11 cellular contexts compared by ENCODE assay signal in genomic region chr7:96219382-96220130, GRCh38.
DNase-seq lines count a peak whose midpoint lies in the region; ATAC-seq lines count a peak whose summit lies in the region.
"Had no signal": no experiment of that assay in that cellular context is flagged by ENCODE, and none has a peak within 500 bp of the region (broad histone marks: within the 10 kb centered on the region; RNA-seq: fewer than 3 reads in every experiment).

No MANE protein-coding gene starts in this region.

- H4K8ac ChIP-seq in trophoblast cell (ENCODE audit: low read depth, low read length), result no peak overlapping the region

- no peak overlapping the region for H2BK120ac ChIP-seq in trophoblast cell (ENCODE audit: insufficient read depth, low read length, poor library complexity)

- H3K27ac Mint-ChIP-seq in activated CD8-positive, alpha-beta memory T cell treated with anti-CD3 and anti-CD28 coated beads, Interleukin-2, amount 10 ng/mL, durations not matched to agents 7 days and 5 days, result no peak overlapping the region

- H3K9ac ChIP-seq in trophoblast cell (ENCODE audit: low read length), result no peak overlapping the region

- H3K79me1 ChIP-seq in trophoblast cell (ENCODE audit: low read length), result no peaks in the 10 kb centered on the region

- H3K4ac ChIP-seq in trophoblast cell (ENCODE audit: low read depth, low read length), result no peak overlapping the region

- no peak overlapping the region for H3K14ac ChIP-seq in trophoblast cell (ENCODE audit: low read length)

- no peak overlapping the region for H3K27ac ChIP-seq in trophoblast cell (ENCODE audit: low read depth, low read length)
- H3K27ac ChIP-seq: upper lobe of left lung had no signal

- WGBS in trophoblast cell (ENCODE audit: extremely low coverage, insufficient coverage, insufficient read length), result no CpG with 5 or more reads among the region's 1 CpG

- ATAC-seq in HG03520 (IDR thresholded peaks at IDR 0.05; ENCODE audit: unreplicated experiment), result no peak
- ATAC-seq in activated CD8-positive, alpha-beta memory T cell treated with anti-CD3 and anti-CD28 coated beads, Interleukin-2, amount 10 ng/mL, durations not matched to agents 7 days and 5 days, result no peak

- H2BK5ac ChIP-seq in trophoblast cell (ENCODE audit: low read depth, low read length, poor library complexity), result no peak overlapping the region

- no peaks in the 10 kb centered on the region for H3K79me2 ChIP-seq in trophoblast cell (ENCODE audit: control insufficient read depth, insufficient read depth, low read length, poor library complexity)

- DNase-seq in GM04503 (ENCODE audit: low read depth) (peak; percentile 74), RPMI7951 (ENCODE audit: low read depth) (peak; percentile 78), fibroblast of gingiva (ENCODE audit: low read depth) (peak; percentile 47), trophoblast cell (peak; percentile 77 to 94), SHP77 treated with DMSO at 0.1 percent for 48 hours (lab: John Stamatoyannopoulos, UW) (no peak), hepatic stellate cell (ENCODE audit: low spot score) (no peak)
- no peak for DNase-seq in activated CD8-positive, alpha-beta memory T cell treated with anti-CD3 and anti-CD28 coated beads, Interleukin-2, amount 10 ng/mL, durations not matched to agents 7 days and 5 days
- DNase-seq: DMS153, upper lobe of left lung had no signal

- no peak overlapping the region for H2BK12ac ChIP-seq in trophoblast cell (ENCODE audit: low read length)

- H4K91ac ChIP-seq in trophoblast cell (ENCODE audit: low read depth, low read length), result no peak overlapping the region

- no peak overlapping the region for H3K23ac ChIP-seq in trophoblast cell (ENCODE audit: low read length)

- H3K9me3 ChIP-seq in trophoblast cell (ENCODE audit: insufficient read depth, low read depth, low read length), result no peaks in the 10 kb centered on the region
- H3K9me3 ChIP-seq: upper lobe of left lung had no signal

- H3K18ac ChIP-seq in trophoblast cell (ENCODE audit: low read length), result no peak overlapping the region

- no peaks in the 10 kb centered on the region for H3K4me1 Mint-ChIP-seq in activated CD8-positive, alpha-beta memory T cell treated with anti-CD3 and anti-CD28 coated beads, Interleukin-2, amount 10 ng/mL, durations not matched to agents 7 days and 5 days
- H3K4me1 Mint-ChIP-seq: central memory CD8-positive, alpha-beta T cell had no signal

- no peak overlapping the region for H3K4me3 Mint-ChIP-seq in activated CD8-positive, alpha-beta memory T cell treated with anti-CD3 and anti-CD28 coated beads, Interleukin-2, amount 10 ng/mL, durations not matched to agents 7 days and 5 days
- H3K4me3 Mint-ChIP-seq: central memory CD8-positive, alpha-beta T cell had no signal

- no peaks in the 10 kb centered on the region for H3K27me3 Mint-ChIP-seq in activated CD8-positive, alpha-beta memory T cell treated with anti-CD3 and anti-CD28 coated beads, Interleukin-2, amount 10 ng/mL, durations not matched to agents 7 days and 5 days
- H3K27me3 Mint-ChIP-seq: central memory CD8-positive, alpha-beta T cell had no signal

- no peak overlapping the region for H2AFZ ChIP-seq in trophoblast cell (ENCODE audit: insufficient read depth, low read length, poor library complexity)

- no peak overlapping the region for H3K4me2 ChIP-seq in trophoblast cell (ENCODE audit: low read length)

- H3K36me3 ChIP-seq in trophoblast cell (ENCODE audit: control insufficient read depth in 1 of 2, insufficient read depth in 2 of 2, low read length in 2 of 2), result no peaks in the 10 kb centered on the region
- H3K36me3 ChIP-seq: upper lobe of left lung had no signal

- H3K4me3 ChIP-seq in trophoblast cell (ENCODE audit: low read depth, low read length), result no peak overlapping the region
- H3K4me3 ChIP-seq: upper lobe of left lung had no signal

- no peaks in the 10 kb centered on the region for H3K36me3 Mint-ChIP-seq in activated CD8-positive, alpha-beta memory T cell treated with anti-CD3 and anti-CD28 coated beads, Interleukin-2, amount 10 ng/mL, durations not matched to agents 7 days and 5 days

- H4K12ac ChIP-seq in trophoblast cell (ENCODE audit: low read depth, low read length), result no peak overlapping the region

- H3K4me1 ChIP-seq in trophoblast cell (ENCODE audit: control insufficient read depth in 1 of 2, insufficient read depth in 2 of 2, low read length in 2 of 2), result peaks cover 0 to 2% of the 10 kb centered on the region in 2 experiments

- CTCF ChIA-PET in activated CD8-positive, alpha-beta memory T cell treated with anti-CD3 and anti-CD28 coated beads, Interleukin-2, amount 10 ng/mL, durations not matched to agents 7 days and 5 days (lab: Charles Lee), result no interaction called here

- H2AK5ac ChIP-seq in trophoblast cell (ENCODE audit: low read length), result no peak overlapping the region

- H3K27me3 ChIP-seq in trophoblast cell (ENCODE audit: insufficient read depth, low read length), result no peaks in the 10 kb centered on the region
- H3K27me3 ChIP-seq: upper lobe of left lung had no signal

- peaks cover 2% of the 10 kb centered on the region for H3K9me3 Mint-ChIP-seq in activated CD8-positive, alpha-beta memory T cell treated with anti-CD3 and anti-CD28 coated beads, Interleukin-2, amount 10 ng/mL, durations not matched to agents 7 days and 5 days (ENCODE audit: low read depth)

Comparison
In these comparisons a context has a peak if more than half of its experiments do, and no peak if none do; other contexts are left out.
1. DNase-seq: peak in GM04503 (single experiment), RPMI7951 (single experiment), fibroblast of gingiva (single experiment) and trophoblast cell (2 of 2); none in activated CD8-positive, alpha-beta memory T cell treated with anti-CD3 and anti-CD28 coated beads, Interleukin-2, amount 10 ng/mL, durations not matched to agents 7 days and 5 days (single experiment), SHP77 treated with DMSO at 0.1 percent for 48 hours (single experiment) and hepatic stellate cell (single experiment).